ENCODE assay signal across 9 cellular contexts in the genomic region with DNA sequence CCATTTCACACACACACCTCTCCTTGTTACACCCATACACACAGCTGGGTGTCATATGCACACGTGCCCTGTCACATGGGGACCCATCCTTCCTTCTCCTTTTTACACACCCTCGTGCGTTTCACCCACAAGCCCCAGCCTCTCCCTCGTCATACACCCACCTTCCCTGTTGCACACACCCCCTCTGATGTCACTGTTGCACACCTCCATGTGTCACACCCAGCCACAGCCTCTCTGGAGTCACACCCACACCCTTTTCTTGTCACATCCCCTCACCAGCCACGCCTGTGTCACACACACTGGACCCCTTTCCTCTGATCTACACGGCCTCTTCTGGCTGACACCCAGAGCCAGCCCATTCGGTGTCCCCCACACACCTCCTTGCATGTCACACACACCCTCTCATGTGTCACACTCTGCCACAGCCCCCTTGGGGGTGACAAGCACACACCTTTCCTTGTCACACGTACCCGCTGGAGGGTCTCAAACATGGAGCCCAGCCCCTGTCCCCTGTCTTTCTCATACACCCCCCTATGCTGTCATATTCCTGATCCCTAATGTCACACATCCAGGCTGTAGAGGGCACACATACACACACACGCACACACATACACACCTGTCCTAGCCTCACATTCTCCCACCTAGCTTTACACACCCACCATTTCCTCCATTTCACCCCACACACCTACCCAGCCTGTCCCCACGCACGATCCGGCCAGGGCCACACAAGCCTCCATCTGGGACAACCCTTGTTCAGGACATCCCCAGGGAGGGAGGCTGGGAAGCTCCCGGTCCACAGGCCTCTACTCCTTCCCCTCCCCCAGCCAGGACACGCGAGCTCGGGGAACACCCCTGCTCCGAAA. TPM values are rescaled to one million over a fixed set of nuclear protein-coding genes. Genes with fewer than 3 reads are reported as not detected.
DNase-seq lines count a peak whose midpoint lies in the region; ATAC-seq, FAIRE-seq and TF ChIP-seq lines count a peak whose summit lies in the region.
"Had no signal": no experiment of that assay in that cellular context is flagged by ENCODE, and none has a peak within 500 bp of the region (broad histone marks: within the 10 kb centered on the region; RNA-seq: fewer than 3 reads in every experiment).

No MANE protein-coding gene starts in this region.

- DNase-seq in activated CD8-positive, alpha-beta memory T cell treated with anti-CD3 and anti-CD28 coated beads, Interleukin-2, amount 50 U/mL, for 48 hours: peak; percentile 52
- DNase-seq in activated CD8-positive, alpha-beta memory T cell treated with anti-CD3 and anti-CD28 coated beads for 24 hours: no peak
- DNase-seq in GM12878 (ENCODE audit: low read depth, low spot score): no peak
- no peak for DNase-seq in lung (ENCODE audit: low spot score)
- DNase-seq in upper lobe of left lung: peak in 1 of 2 donors; percentile 28
- no peak for DNase-seq in occipital lobe (lab: John Stamatoyannopoulos, UW)

- POLR2A ChIA-PET in GM12878 (lab: Charles Lee): no interaction called here

- no peak overlapping the region for H2AFZ ChIP-seq in GM12878 (ENCODE audit: control insufficient read depth, low read depth, low read length)

- H3K4me2 ChIP-seq in GM12878 (ENCODE audit: control insufficient read depth, insufficient read depth): no peak overlapping the region

- SMC1A ChIA-PET in GM12878 (lab: Charles Lee; ENCODE audit: uncharacterized antibody, unreplicated experiment): no interaction called here

- RAD21 ChIA-PET in GM12878 (lab: Charles Lee; ENCODE audit: unreplicated experiment): no interaction called here

- H3K9ac ChIP-seq in GM12878 (ENCODE audit: control insufficient read depth, insufficient read depth, low read length): no peak overlapping the region

- TF ChIP-seq POLR2A in GM12878 (IDR thresholded peaks at IDR 0.05; ENCODE audit: low read depth, low read length) (no peak), upper lobe of left lung (IDR thresholded peaks at IDR 0.05) (peak in 1 of 4 donors; percentile 15)

- no TSS peak for BruUV-seq in GM12878 (replicated peaks; lab: Mats Ljungman, UMichigan)

- no peaks in the 10 kb centered on the region for H3K4me1 ChIP-seq in GM12878 (ENCODE audit: control insufficient read depth, insufficient read depth, low read length)
- no peaks in the 10 kb centered on the region for H3K4me1 ChIP-seq in lung (ENCODE audit: control insufficient read depth in 2 of 2, insufficient read depth in 2 of 2, low read length in 2 of 2)
- H3K4me1 ChIP-seq in upper lobe of left lung: peaks cover 4 to 22% (median 13%) of the 10 kb centered on the region in 4 donors

- intact Hi-C loops in GM12878 (cut with micrococcal nuclease; ENCODE audit: unreplicated experiment): no loop called here

- 28% methylated on average over 18 of the region's 18 CpGs for WGBS in GM12878 (ENCODE audit: insufficient coverage, insufficient replicate concordance, low lambda C conversion rate, missing lambda C conversion rate)
- 14% methylated on average over 18 of the region's 18 CpGs for WGBS in lung, 2 donors
- 18 to 20% methylated on average over 17 to 18 of the region's 18 CpGs for WGBS in upper lobe of left lung, 2 donors

- TF ChIP-seq EP300 in GM12878 (IDR thresholded peaks at IDR 0.05; ENCODE audit: borderline replicate concordance in 1 of 2, control insufficient read depth in 1 of 2, low read depth in 2 of 2, low read length in 2 of 2): no peak
- TF ChIP-seq EP300 in upper lobe of left lung (IDR thresholded peaks at IDR 0.05): no peak

- in situ Hi-C loops in GM12878 (cut with MboI): no loop called here

- CTCF ChIA-PET in GM12878 (lab: Yijun Ruan, JAX): no interaction called here

- H4K20me1 ChIP-seq in GM12878 (ENCODE audit: control insufficient read depth, insufficient read depth): no peaks in the 10 kb centered on the region

- no peak for TF ChIP-seq CTCF in GM12878 (IDR thresholded peaks at IDR 0.05 in 2 of 3, conservative IDR thresholded peaks at IDR 0.05 in 1 of 3; ENCODE audit: control insufficient read depth in 2 of 3, extremely low read depth in 1 of 3, insufficient read depth in 1 of 3, low read depth in 3 of 3, low read length in 3 of 3)
- no peak for TF ChIP-seq CTCF in lung (IDR thresholded peaks at IDR 0.05; ENCODE audit: control extremely low read depth, extremely low read depth)
- no peak for TF ChIP-seq CTCF in upper lobe of left lung (IDR thresholded peaks at IDR 0.05)

- no peak overlapping the region for H3K27ac ChIP-seq in GM12878 (ENCODE audit: control insufficient read depth, insufficient read depth)
- H3K27ac ChIP-seq in lung (ENCODE audit: low read depth in 1 of 2, low read length in 1 of 2): peak overlapping the region in 1 of 2 donors; percentile 62
- H3K27ac ChIP-seq in upper lobe of left lung: peak overlapping the region; percentile 79 to 90 (median 84)

- no peaks in the 10 kb centered on the region for H3K9me3 ChIP-seq in GM12878 (replicated peaks; ENCODE audit: control insufficient read depth, insufficient read depth, low read length)
- H3K9me3 ChIP-seq in lung (ENCODE audit: control insufficient read depth in 2 of 2, insufficient read depth in 1 of 2, low read length in 1 of 2): peaks cover 0 to 3% of the 10 kb centered on the region in 2 donors
- no peaks in the 10 kb centered on the region for H3K9me3 ChIP-seq in upper lobe of left lung

- ATAC-seq in GM12878: peak; percentile 47
- ATAC-seq in lung (ENCODE audit: insufficient read depth, low FRiP score): no peak
- peak; percentile 18 to 54 for ATAC-seq in upper lobe of left lung (ENCODE audit: low FRiP score in 2 of 2)
- no peak for ATAC-seq in HG02981 (IDR thresholded peaks at IDR 0.05; ENCODE audit: unreplicated experiment)
- no peak for ATAC-seq in HG02970 (IDR thresholded peaks at IDR 0.05; ENCODE audit: low FRiP score, unreplicated experiment)

- no peaks in the 10 kb centered on the region for H3K36me3 ChIP-seq in GM12878 (ENCODE audit: control insufficient read depth in 2 of 2, insufficient read depth in 2 of 2, low read length in 1 of 2)
- no peaks in the 10 kb centered on the region for H3K36me3 ChIP-seq in lung (ENCODE audit: control insufficient read depth in 2 of 2, insufficient read depth in 2 of 2, low read length in 2 of 2)
- peaks cover 0 to 7% (median 0%) of the 10 kb centered on the region in 4 donors for H3K36me3 ChIP-seq in upper lobe of left lung

- H3K4me3 ChIP-seq in GM12878 (no peak overlapping the region), lung (peak overlapping the region; percentile 64), upper lobe of left lung (peak overlapping the region; percentile 35 to 62 (median 51))

- TF ChIP-seq RAD21 in GM12878 (IDR thresholded peaks at IDR 0.05; ENCODE audit: insufficient read depth, low read depth, low read length): no peak

- no peak for FAIRE-seq in GM12878 (lab: Jason Lieb, UNC)

- no peaks in the 10 kb centered on the region for H3K79me2 ChIP-seq in GM12878 (ENCODE audit: control insufficient read depth, insufficient read depth, low read length)

- peaks cover 0 to 11% of the 10 kb centered on the region in 2 experiments; a peak in 3 of 4 replicates for H3K27me3 ChIP-seq in GM12878 (replicated peaks in 1 of 2; ENCODE audit: control insufficient read depth in 2 of 2, insufficient read depth in 2 of 2, low read length in 1 of 2)
- no peaks in the 10 kb centered on the region for H3K27me3 ChIP-seq in lung (ENCODE audit: control insufficient read depth, insufficient read depth)
- peaks cover 2 to 26% (median 19%) of the 10 kb centered on the region in 4 donors for H3K27me3 ChIP-seq in upper lobe of left lung

RNA-seq across cellular contexts. Expression of gene NOVA2, which starts 1.4 kb away (rescaled TPM):
- not detected in 2 replicates for total RNA-seq in GM12878 (2013; cell fraction: nucleolus; rRNA removed)
- not detected in 2 replicates for total RNA-seq in GM12878 (2014; rRNA removed)
- under 0.01 TPM in 1 of 2 replicates, not detected in the other for total RNA-seq in GM12878 (2014; rRNA removed; fragmentation: Illumina TruSeq; extraction: Trizol)
- 0.03 and 0.44 TPM in 2 replicates for total RNA-seq in GM12878 (2021)
- polyA plus RNA-seq in GM12878 (2011; ENCODE audit: low read depth): not detected
- polyA plus RNA-seq in GM12878 (2011; rRNA removed): not detected in 2 replicates
- not detected in 2 replicates for polyA plus RNA-seq in GM12878 (2011; cell fraction: cytosol; rRNA removed)
- polyA plus RNA-seq in GM12878 (2011; cell fraction: nucleus; rRNA removed): not detected in 2 replicates
- 0.01 and 0.03 TPM in 2 replicates for polyA plus RNA-seq in GM12878 (2012)
- 0.03 TPM in 2 replicates for polyA plus RNA-seq in GM12878 (2014; fragmentation: Illumina TruSeq; extraction: Trizol)
- polyA plus RNA-seq in GM12878 (2014; fragmentation: Nextera tagmentation; extraction: Ambion mirVana): under 1 TPM in 1 of 2 experiments, not detected in 1; under 0.01 TPM
- 0.05 TPM in 1 of 2 replicates, not detected in the other for polyA plus RNA-seq in GM12878 (2014; rRNA removed)
- under 1 TPM in 1 of 2 experiments, not detected in 1; 0.03 TPM for polyA plus RNA-seq in GM12878 (2016; fragmentation: Nextera tagmentation; extraction: Ambion mirVana)
- polyA minus RNA-seq in GM12878 (2011; rRNA and poly(A)+ RNA removed): not detected in 2 replicates
- not detected in 2 replicates for polyA minus RNA-seq in GM12878 (2011; cell fraction: cytosol; rRNA and poly(A)+ RNA removed)
- not detected in 2 replicates for polyA minus RNA-seq in GM12878 (2011; cell fraction: nucleus; rRNA and poly(A)+ RNA removed)
- total RNA-seq in lung: 10 to 100 TPM in 1 of 2 donors, 1 to 10 TPM in 1; 2.9 to 11.6 TPM
- 1 to 10 TPM; 2.3 to 6.7 TPM for polyA plus RNA-seq in lung
- 10 to 100 TPM in 4 of 6 donors, 1 to 10 TPM in 2; 4.7 to 19.0 (median 13.9) TPM for total RNA-seq in upper lobe of left lung
- total RNA-seq in occipital lobe: 9.4 TPM
- total RNA-seq: myocyte had no signal

RNA-seq across cellular contexts. Expression of gene CCDC61, which starts 23.0 kb away (rescaled TPM):
- 7.3 and 12.3 TPM in 2 replicates for total RNA-seq in GM12878 (2013; cell fraction: nucleolus; rRNA removed)
- total RNA-seq in GM12878 (2014; rRNA removed) (15.7 and 16.3 TPM in 2 replicates), GM12878 (2014; rRNA removed; fragmentation: Illumina TruSeq; extraction: Trizol) (7.5 and 8.3 TPM in 2 replicates), GM12878 (2021) (27.1 and 27.3 TPM in 2 replicates), lung (10 to 100 TPM in 1 of 2 donors, 1 to 10 TPM in 1; 7.8 to 21.0 TPM), upper lobe of left lung (10 to 100 TPM in 5 of 6 donors, 1 to 10 TPM in 1; 5.9 to 28.3 (median 20.3) TPM), occipital lobe (5.8 TPM)
- polyA plus RNA-seq in GM12878 (2011; ENCODE audit: low read depth): 4.8 TPM
- polyA plus RNA-seq in GM12878 (2011; rRNA removed) (5.4 and 11.5 TPM in 2 replicates), GM12878 (2014; fragmentation: Illumina TruSeq; extraction: Trizol) (1.1 and 8.3 TPM in 2 replicates), GM12878 (2014; fragmentation: Nextera tagmentation; extraction: Ambion mirVana) (under 1 TPM; 0.27 to 0.95 TPM), GM12878 (2014; rRNA removed) (21.5 and 22.9 TPM in 2 replicates), GM12878 (2016; fragmentation: Nextera tagmentation; extraction: Ambion mirVana) (1 to 10 TPM; 1.7 to 9.1 TPM), lung (10 to 100 TPM in 1 of 2 donors, 1 to 10 TPM in 1; 9.4 to 12.5 TPM)
- 12.2 and 14.1 TPM in 2 replicates for polyA plus RNA-seq in GM12878 (2011; cell fraction: cytosol; rRNA removed)
- polyA plus RNA-seq in GM12878 (2011; cell fraction: nucleus; rRNA removed): 31.5 and 42.1 TPM in 2 replicates
- polyA plus RNA-seq in GM12878 (2012): 15.4 and 15.8 TPM in 2 replicates
- polyA minus RNA-seq in GM12878 (2011; rRNA and poly(A)+ RNA removed): 4.5 and 9.0 TPM in 2 replicates
- 5.1 and 5.2 TPM in 2 replicates for polyA minus RNA-seq in GM12878 (2011; cell fraction: cytosol; rRNA and poly(A)+ RNA removed)
- polyA minus RNA-seq in GM12878 (2011; cell fraction: nucleus; rRNA and poly(A)+ RNA removed): 9.6 and 19.8 TPM in 2 replicates

RNA-seq across cellular contexts. Expression of gene PGLYRP1, which starts 50.5 kb away (rescaled TPM):
- not detected in 2 replicates for total RNA-seq in GM12878 (2013; cell fraction: nucleolus; rRNA removed)
- total RNA-seq in GM12878 (2014; rRNA removed): not detected in 2 replicates
- not detected in 2 replicates for total RNA-seq in GM12878 (2014; rRNA removed; fragmentation: Illumina TruSeq; extraction: Trizol)
- not detected in 2 replicates for total RNA-seq in GM12878 (2021)
- not detected for polyA plus RNA-seq in GM12878 (2011; ENCODE audit: low read depth)
- polyA plus RNA-seq in GM12878 (2011; rRNA removed): not detected in 2 replicates
- not detected in 2 replicates for polyA plus RNA-seq in GM12878 (2011; cell fraction: cytosol; rRNA removed)
- not detected in 2 replicates for polyA plus RNA-seq in GM12878 (2011; cell fraction: nucleus; rRNA removed)
- polyA plus RNA-seq in GM12878 (2012): 0.18 and 0.24 TPM in 2 replicates
- polyA plus RNA-seq in GM12878 (2014; fragmentation: Illumina TruSeq; extraction: Trizol): not detected in 2 replicates
- not detected for polyA plus RNA-seq in GM12878 (2014; fragmentation: Nextera tagmentation; extraction: Ambion mirVana)
- polyA plus RNA-seq in GM12878 (2014; rRNA removed): not detected in 2 replicates
- polyA plus RNA-seq in GM12878 (2016; fragmentation: Nextera tagmentation; extraction: Ambion mirVana): under 1 TPM in 1 of 2 experiments, not detected in 1; 0.30 TPM
- not detected in 2 replicates for polyA minus RNA-seq in GM12878 (2011; rRNA and poly(A)+ RNA removed)
- not detected in 2 replicates for polyA minus RNA-seq in GM12878 (2011; cell fraction: cytosol; rRNA and poly(A)+ RNA removed)
- not detected in 2 replicates for polyA minus RNA-seq in GM12878 (2011; cell fraction: nucleus; rRNA and poly(A)+ RNA removed)
- total RNA-seq in lung: 1 to 10 TPM; 1.1 to 1.3 TPM
- 10 to 100 TPM in 1 of 2 donors, 1 to 10 TPM in 1; 1.0 to 21.7 TPM for polyA plus RNA-seq in lung
- 1 to 10 TPM in 4 of 6 donors, not detected in 2; 2.1 to 4.3 (median 3.3) TPM for total RNA-seq in upper lobe of left lung
- not detected for total RNA-seq in occipital lobe
- total RNA-seq: myocyte had no signal

RNA-seq across cellular contexts. Expression of gene NANOS2, which starts 57.7 kb away (rescaled TPM):
- not detected in 2 replicates for total RNA-seq in GM12878 (2013; cell fraction: nucleolus; rRNA removed)
- total RNA-seq in GM12878 (2014; rRNA removed): not detected in 2 replicates
- not detected in 2 replicates for total RNA-seq in GM12878 (2014; rRNA removed; fragmentation: Illumina TruSeq; extraction: Trizol)
- total RNA-seq in GM12878 (2021): not detected in 2 replicates
- polyA plus RNA-seq in GM12878 (2011; ENCODE audit: low read depth): not detected
- polyA plus RNA-seq in GM12878 (2011; rRNA removed): not detected in 2 replicates
- not detected in 2 replicates for polyA plus RNA-seq in GM12878 (2011; cell fraction: cytosol; rRNA removed)
- polyA plus RNA-seq in GM12878 (2011; cell fraction: nucleus; rRNA removed): not detected in 2 replicates
- not detected in 2 replicates for polyA plus RNA-seq in GM12878 (2012)
- not detected in 2 replicates for polyA plus RNA-seq in GM12878 (2014; fragmentation: Illumina TruSeq; extraction: Trizol)
- polyA plus RNA-seq in GM12878 (2014; fragmentation: Nextera tagmentation; extraction: Ambion mirVana): not detected
- 0.04 TPM in 1 of 2 replicates, not detected in the other for polyA plus RNA-seq in GM12878 (2014; rRNA removed)
- polyA plus RNA-seq in GM12878 (2016; fragmentation: Nextera tagmentation; extraction: Ambion mirVana): not detected
- polyA minus RNA-seq in GM12878 (2011; rRNA and poly(A)+ RNA removed): not detected in 2 replicates
- not detected in 2 replicates for polyA minus RNA-seq in GM12878 (2011; cell fraction: cytosol; rRNA and poly(A)+ RNA removed)
- not detected in 2 replicates for polyA minus RNA-seq in GM12878 (2011; cell fraction: nucleus; rRNA and poly(A)+ RNA removed)
- total RNA-seq in lung: not detected
- not detected for polyA plus RNA-seq in lung
- total RNA-seq in upper lobe of left lung: not detected
- not detected for total RNA-seq in occipital lobe
- total RNA-seq: myocyte had no signal

Comparison
In these comparisons a context has a peak if more than half of its experiments do, and no peak if none do; other contexts are left out.
1. ATAC-seq: peak in GM12878 (single experiment) and upper lobe of left lung (2 of 2); none in lung (single experiment), HG02981 (single experiment) and HG02970 (single experiment).